ENCODE assay signal across 8 cellular contexts in the genomic region with DNA sequence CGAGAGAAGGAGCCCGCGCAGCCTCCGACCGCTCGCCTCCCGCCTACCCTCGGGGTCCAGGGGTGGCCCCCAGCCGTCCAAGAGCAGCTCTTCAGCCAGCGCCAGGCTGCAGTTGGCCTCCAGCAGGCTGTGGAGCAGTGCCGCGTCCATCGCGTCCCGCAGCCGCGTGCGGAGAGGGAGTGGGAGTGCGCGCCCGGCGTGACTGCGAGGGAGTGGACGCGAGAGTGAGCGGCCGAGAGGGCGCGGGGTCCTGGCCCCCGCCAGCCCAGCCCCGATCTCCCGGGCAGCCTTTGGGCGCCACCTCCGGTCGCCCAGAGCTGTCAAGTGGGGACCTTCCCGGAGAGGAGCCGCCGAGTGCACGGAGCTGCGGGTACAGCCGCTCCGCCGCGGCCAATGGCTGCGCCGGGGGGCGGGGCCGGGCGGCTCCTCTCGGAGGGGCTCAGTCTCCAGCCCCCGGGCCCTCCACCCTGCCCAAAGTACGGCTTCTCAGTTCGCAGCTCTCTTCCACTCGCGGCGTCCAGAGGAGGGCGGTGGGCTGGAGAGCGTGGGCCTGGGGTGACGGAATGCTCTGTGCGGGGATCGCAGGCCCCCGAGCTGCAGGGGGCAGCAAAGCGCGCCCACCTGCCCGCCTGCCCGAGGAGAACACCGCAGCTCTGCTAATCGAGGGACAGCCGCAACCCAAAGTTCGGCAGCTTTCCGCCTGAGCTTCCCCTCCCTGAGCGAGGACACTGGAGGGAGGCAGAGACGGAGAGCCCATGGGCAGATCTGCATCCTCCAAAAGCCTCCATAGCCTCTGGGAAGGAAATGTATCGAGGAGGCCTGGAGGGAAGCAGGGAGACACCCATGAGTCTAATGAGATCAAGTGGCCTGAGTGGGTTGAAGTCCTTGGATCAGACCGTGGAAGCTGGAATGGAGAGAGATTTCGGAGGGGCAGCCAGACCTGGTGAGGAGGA. TPM values are rescaled to one million over a fixed set of nuclear protein-coding genes. Genes with fewer than 3 reads are reported as not detected.
DNase-seq lines count a peak whose midpoint lies in the region; ATAC-seq and TF ChIP-seq lines count a peak whose summit lies in the region.

A gene (minus strand): TSS at position 326 of the 953 bp plus-strand sequence. CDS start 176 bp downstream, at position 150.

- peak within 1 kb of the TSS; percentile 93 for H3K4me2 ChIP-seq in mesendoderm (ENCODE audit: low read length)

- no peaks in the 10 kb centered on the region for H3K79me1 ChIP-seq in mesendoderm (ENCODE audit: low read length)

- no peaks in the 10 kb centered on the region for H3K79me2 ChIP-seq in mesendoderm (ENCODE audit: control insufficient read depth, insufficient read depth, low read length)

- no peak within 1 kb of the TSS for H2AK5ac ChIP-seq in mesendoderm (ENCODE audit: low read length)

- no peak within 1 kb of the TSS for H2BK120ac ChIP-seq in mesendoderm (ENCODE audit: low read depth, low read length)

- H3K18ac ChIP-seq in mesendoderm (ENCODE audit: low read length), result no peak within 1 kb of the TSS

- peak within 1 kb of the TSS; percentile 54 for H3K9ac ChIP-seq in mesendoderm (ENCODE audit: low read length)

- H4K8ac ChIP-seq in mesendoderm (ENCODE audit: low read depth, low read length), result no peak within 1 kb of the TSS

- H3K4me1 ChIP-seq in mesendoderm (ENCODE audit: control insufficient read depth, low read depth, low read length), result peaks cover 8% of the 10 kb centered on the region
- H3K4me1 ChIP-seq in thymus (ENCODE audit: control insufficient read depth, insufficient read depth, low read length), result no peaks in the 10 kb centered on the region

- no peak within 1 kb of the TSS for H3K23ac ChIP-seq in mesendoderm (ENCODE audit: low read length)

- TF ChIP-seq CTCF in GM06990 (IDR thresholded peaks at IDR 0.05; ENCODE audit: insufficient read depth, low read length, poor library complexity, severe bottlenecking) (peak; percentile 20), cardiac fibroblast (IDR thresholded peaks at IDR 0.05; ENCODE audit: low read depth, low read length) (peak; percentile 8)

- no peak for DNase-seq in GM06990 (ENCODE audit: extremely low read depth, insufficient read length)
- peak; percentile 45 for DNase-seq in NCI-H2171 (lab: John Stamatoyannopoulos, UW)
- DNase-seq in cardiac fibroblast (ENCODE audit: low read depth in 2 of 2), result no peak
- DNase-seq in mesendoderm, result no peak

- H3K27me3 ChIP-seq in GM06990 (replicated peaks; ENCODE audit: control insufficient read depth, insufficient read depth, low read length) (peaks cover 10% of the 10 kb centered on the region), mesendoderm (ENCODE audit: insufficient read depth, low read length, poor library complexity) (peaks cover 4% of the 10 kb centered on the region), thymus (ENCODE audit: control insufficient read depth, insufficient read depth) (peaks cover 34% of the 10 kb centered on the region)

- H3K4me3 ChIP-seq in GM06990 (replicated peaks; ENCODE audit: low read depth, low read length), result no peak within 1 kb of the TSS; the same call in 1 of the 2 replicates
- no peak within 1 kb of the TSS for H3K4me3 ChIP-seq in cardiac fibroblast (replicated peaks in 1 of 2; ENCODE audit: low read depth in 2 of 2, low read length in 2 of 2)
- peak within 1 kb of the TSS; percentile 10 for H3K4me3 ChIP-seq in mesendoderm (ENCODE audit: low read length)
- peak within 1 kb of the TSS; percentile 41 for H3K4me3 ChIP-seq in thymus (ENCODE audit: low read length)

- no peak within 1 kb of the TSS for H3K4ac ChIP-seq in mesendoderm (ENCODE audit: low read depth, low read length)

- no peak within 1 kb of the TSS for H3K27ac ChIP-seq in mesendoderm (ENCODE audit: low read depth, low read length)
- H3K27ac ChIP-seq in thymus (ENCODE audit: low read depth), result no peak within 1 kb of the TSS

- no peak within 1 kb of the TSS for H4K5ac ChIP-seq in mesendoderm (ENCODE audit: low read length)

- H2BK5ac ChIP-seq in mesendoderm (ENCODE audit: low read length), result no peak within 1 kb of the TSS

- WGBS in mesendoderm (ENCODE audit: extremely low coverage, insufficient coverage, low lambda C conversion rate), result no CpG with 5 or more reads among the region's 76 CpGs
- 4% methylated on average over 76 of the region's 76 CpGs for WGBS in thymus

- H2BK15ac ChIP-seq in mesendoderm (replicated peaks; ENCODE audit: low read depth), result no peak within 1 kb of the TSS

- H3K36me3 ChIP-seq in GM06990 (ENCODE audit: control insufficient read depth, insufficient read depth, low read length) (no peaks in the 10 kb centered on the region), mesendoderm (ENCODE audit: control insufficient read depth, insufficient read depth, low read length) (no peaks in the 10 kb centered on the region), thymus (ENCODE audit: control insufficient read depth, insufficient read depth) (no peaks in the 10 kb centered on the region)

- H3K56ac ChIP-seq in mesendoderm (ENCODE audit: low read length), result peak within 1 kb of the TSS; percentile 72

- no peaks in the 10 kb centered on the region for H3K9me3 ChIP-seq in thymus (ENCODE audit: control insufficient read depth)

- ATAC-seq in GM21528 (IDR thresholded peaks at IDR 0.05; ENCODE audit: low FRiP score, unreplicated experiment) (no peak), HG03196 (IDR thresholded peaks at IDR 0.05; ENCODE audit: unreplicated experiment) (no peak), GM19397 (IDR thresholded peaks at IDR 0.05; ENCODE audit: unreplicated experiment) (no peak)

RNA-seq across cellular contexts. Expression of the gene that starts here (rescaled TPM):
- polyA plus RNA-seq in mesendoderm (2013, experiment 1 of 2), result 0.03 TPM
- 0.04 TPM for polyA plus RNA-seq in mesendoderm (2013, experiment 2 of 2)
- 0.05 TPM for polyA plus RNA-seq in thymus

Comparison
In these comparisons a context has a peak if more than half of its experiments do, and no peak if none do; other contexts are left out.
1. H3K4me3 ChIP-seq: peak in mesendoderm (single experiment) and thymus (single experiment); none in GM06990 (single experiment) and cardiac fibroblast (0 of 2).